ENCODE assay signal across 1 cellular context in the genomic region with DNA sequence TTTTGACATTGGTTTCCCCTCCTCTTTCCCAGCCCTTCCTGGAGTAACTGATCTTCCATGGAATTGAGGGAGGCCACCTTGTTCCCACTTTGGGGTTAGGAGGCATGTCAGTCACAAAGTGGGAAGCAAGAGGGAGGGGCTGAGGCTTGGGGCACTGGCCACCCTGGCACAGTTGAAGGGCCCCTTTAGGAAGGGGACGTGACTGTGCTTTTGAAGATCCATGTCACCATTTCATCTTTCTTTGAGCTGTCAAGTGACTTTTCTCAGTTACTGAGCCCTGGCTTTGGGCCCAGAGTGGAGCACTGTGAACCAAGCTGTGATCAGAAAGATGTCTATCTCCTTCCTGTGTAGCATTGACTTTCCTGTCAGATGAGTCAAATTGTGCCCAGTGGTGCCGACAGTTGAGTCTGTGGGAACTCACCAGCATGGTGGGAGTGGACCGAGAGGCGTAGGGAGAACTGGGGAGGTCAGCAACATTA.
TF ChIP-seq lines count a peak whose summit lies in the region.

No MANE protein-coding gene starts in this region.

TF ChIP-seq in H1, 55 proteins besides CTCF, POLR2A, EP300 and RAD21:
- no peak for TF ChIP-seq CHD2 (IDR thresholded peaks at IDR 0.05; ENCODE audit: low read length)
- no peak for TF ChIP-seq PHF8 (conservative IDR thresholded peaks at IDR 0.05; ENCODE audit: low read depth, low read length)
- TF ChIP-seq, protein P1, sequence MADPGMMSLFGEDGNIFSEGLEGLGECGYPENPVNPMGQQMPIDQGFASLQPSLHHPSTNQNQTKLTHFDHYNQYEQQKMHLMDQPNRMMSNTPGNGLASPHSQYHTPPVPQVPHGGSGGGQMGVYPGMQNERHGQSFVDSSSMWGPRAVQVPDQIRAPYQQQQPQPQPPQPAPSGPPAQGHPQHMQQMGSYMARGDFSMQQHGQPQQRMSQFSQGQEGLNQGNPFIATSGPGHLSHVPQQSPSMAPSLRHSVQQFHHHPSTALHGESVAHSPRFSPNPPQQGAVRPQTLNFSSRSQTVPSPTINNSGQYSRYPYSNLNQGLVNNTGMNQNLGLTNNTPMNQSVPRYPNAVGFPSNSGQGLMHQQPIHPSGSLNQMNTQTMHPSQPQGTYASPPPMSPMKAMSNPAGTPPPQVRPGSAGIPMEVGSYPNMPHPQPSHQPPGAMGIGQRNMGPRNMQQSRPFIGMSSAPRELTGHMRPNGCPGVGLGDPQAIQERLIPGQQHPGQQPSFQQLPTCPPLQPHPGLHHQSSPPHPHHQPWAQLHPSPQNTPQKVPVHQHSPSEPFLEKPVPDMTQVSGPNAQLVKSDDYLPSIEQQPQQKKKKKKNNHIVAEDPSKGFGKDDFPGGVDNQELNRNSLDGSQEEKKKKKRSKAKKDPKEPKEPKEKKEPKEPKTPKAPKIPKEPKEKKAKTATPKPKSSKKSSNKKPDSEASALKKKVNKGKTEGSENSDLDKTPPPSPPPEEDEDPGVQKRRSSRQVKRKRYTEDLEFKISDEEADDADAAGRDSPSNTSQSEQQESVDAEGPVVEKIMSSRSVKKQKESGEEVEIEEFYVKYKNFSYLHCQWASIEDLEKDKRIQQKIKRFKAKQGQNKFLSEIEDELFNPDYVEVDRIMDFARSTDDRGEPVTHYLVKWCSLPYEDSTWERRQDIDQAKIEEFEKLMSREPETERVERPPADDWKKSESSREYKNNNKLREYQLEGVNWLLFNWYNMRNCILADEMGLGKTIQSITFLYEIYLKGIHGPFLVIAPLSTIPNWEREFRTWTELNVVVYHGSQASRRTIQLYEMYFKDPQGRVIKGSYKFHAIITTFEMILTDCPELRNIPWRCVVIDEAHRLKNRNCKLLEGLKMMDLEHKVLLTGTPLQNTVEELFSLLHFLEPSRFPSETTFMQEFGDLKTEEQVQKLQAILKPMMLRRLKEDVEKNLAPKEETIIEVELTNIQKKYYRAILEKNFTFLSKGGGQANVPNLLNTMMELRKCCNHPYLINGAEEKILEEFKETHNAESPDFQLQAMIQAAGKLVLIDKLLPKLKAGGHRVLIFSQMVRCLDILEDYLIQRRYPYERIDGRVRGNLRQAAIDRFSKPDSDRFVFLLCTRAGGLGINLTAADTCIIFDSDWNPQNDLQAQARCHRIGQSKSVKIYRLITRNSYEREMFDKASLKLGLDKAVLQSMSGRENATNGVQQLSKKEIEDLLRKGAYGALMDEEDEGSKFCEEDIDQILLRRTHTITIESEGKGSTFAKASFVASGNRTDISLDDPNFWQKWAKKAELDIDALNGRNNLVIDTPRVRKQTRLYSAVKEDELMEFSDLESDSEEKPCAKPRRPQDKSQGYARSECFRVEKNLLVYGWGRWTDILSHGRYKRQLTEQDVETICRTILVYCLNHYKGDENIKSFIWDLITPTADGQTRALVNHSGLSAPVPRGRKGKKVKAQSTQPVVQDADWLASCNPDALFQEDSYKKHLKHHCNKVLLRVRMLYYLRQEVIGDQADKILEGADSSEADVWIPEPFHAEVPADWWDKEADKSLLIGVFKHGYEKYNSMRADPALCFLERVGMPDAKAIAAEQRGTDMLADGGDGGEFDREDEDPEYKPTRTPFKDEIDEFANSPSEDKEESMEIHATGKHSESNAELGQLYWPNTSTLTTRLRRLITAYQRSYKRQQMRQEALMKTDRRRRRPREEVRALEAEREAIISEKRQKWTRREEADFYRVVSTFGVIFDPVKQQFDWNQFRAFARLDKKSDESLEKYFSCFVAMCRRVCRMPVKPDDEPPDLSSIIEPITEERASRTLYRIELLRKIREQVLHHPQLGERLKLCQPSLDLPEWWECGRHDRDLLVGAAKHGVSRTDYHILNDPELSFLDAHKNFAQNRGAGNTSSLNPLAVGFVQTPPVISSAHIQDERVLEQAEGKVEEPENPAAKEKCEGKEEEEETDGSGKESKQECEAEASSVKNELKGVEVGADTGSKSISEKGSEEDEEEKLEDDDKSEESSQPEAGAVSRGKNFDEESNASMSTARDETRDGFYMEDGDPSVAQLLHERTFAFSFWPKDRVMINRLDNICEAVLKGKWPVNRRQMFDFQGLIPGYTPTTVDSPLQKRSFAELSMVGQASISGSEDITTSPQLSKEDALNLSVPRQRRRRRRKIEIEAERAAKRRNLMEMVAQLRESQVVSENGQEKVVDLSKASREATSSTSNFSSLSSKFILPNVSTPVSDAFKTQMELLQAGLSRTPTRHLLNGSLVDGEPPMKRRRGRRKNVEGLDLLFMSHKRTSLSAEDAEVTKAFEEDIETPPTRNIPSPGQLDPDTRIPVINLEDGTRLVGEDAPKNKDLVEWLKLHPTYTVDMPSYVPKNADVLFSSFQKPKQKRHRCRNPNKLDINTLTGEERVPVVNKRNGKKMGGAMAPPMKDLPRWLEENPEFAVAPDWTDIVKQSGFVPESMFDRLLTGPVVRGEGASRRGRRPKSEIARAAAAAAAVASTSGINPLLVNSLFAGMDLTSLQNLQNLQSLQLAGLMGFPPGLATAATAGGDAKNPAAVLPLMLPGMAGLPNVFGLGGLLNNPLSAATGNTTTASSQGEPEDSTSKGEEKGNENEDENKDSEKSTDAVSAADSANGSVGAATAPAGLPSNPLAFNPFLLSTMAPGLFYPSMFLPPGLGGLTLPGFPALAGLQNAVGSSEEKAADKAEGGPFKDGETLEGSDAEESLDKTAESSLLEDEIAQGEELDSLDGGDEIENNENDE (IDR thresholded peaks at IDR 0.05; ENCODE audit: insufficient replicate concordance, low read length): no peak
- no peak for TF ChIP-seq TEAD4 (IDR thresholded peaks at IDR 0.05; ENCODE audit: low read depth, low read length)
- TF ChIP-seq, protein P2, sequence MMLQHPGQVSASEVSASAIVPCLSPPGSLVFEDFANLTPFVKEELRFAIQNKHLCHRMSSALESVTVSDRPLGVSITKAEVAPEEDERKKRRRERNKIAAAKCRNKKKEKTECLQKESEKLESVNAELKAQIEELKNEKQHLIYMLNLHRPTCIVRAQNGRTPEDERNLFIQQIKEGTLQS (IDR thresholded peaks at IDR 0.05; ENCODE audit: insufficient read depth, low read depth, low read length): no peak
